In genomic region chr7:128217972-128218652, GRCh38 we compare ENCODE assay signal across 1 cellular context.
TF ChIP-seq lines count a peak whose summit lies in the region.

No MANE protein-coding gene starts in this region.

TF ChIP-seq in HEK293T, 16 proteins besides CTCF, POLR2A, EP300 and RAD21 (continued from another document):
- TF ChIP-seq ELF4 (IDR thresholded peaks at IDR 0.05) (no peak), NFRKB (IDR thresholded peaks at IDR 0.05) (no peak), SUZ12 (IDR thresholded peaks at IDR 0.05) (no peak), L3MBTL2 (conservative IDR thresholded peaks at IDR 0.05) (no peak), TARDBP (IDR thresholded peaks at IDR 0.05) (no peak), FOXA1 (IDR thresholded peaks at IDR 0.05) (no peak), BHLHE40 (IDR thresholded peaks at IDR 0.05; ENCODE audit: borderline replicate concordance) (no peak), FOXK2 (IDR thresholded peaks at IDR 0.05) (no peak), ARNT (IDR thresholded peaks at IDR 0.05) (no peak), LEF1 (IDR thresholded peaks at IDR 0.05; ENCODE audit: borderline replicate concordance) (no peak), CTBP1 (IDR thresholded peaks at IDR 0.05; ENCODE audit: borderline replicate concordance) (no peak)
